ENCODE assay signal across 16 cellular contexts in genomic region chr1:5713101-5713820, GRCh38.
DNase-seq lines count a peak whose midpoint lies in the region; ATAC-seq and TF ChIP-seq lines count a peak whose summit lies in the region.
"Had no signal": no experiment of that assay in that cellular context is flagged by ENCODE, and none has a peak within 500 bp of the region (broad histone marks: within the 10 kb centered on the region; RNA-seq: fewer than 3 reads in every experiment).

No MANE protein-coding gene starts in this region.

- POLR2A ChIA-PET in activated CD8-positive, alpha-beta T cell treated with anti-CD3 and anti-CD28 coated beads for 36 hours (lab: Charles Lee), result no interaction called here

- H3K4me1 ChIP-seq in testis, result no peaks in the 10 kb centered on the region

- H3K4me1 Mint-ChIP-seq in activated CD8-positive, alpha-beta T cell treated with anti-CD3 and anti-CD28 coated beads for 36 hours (ENCODE audit: low read depth), result no peaks in the 10 kb centered on the region

- H3K36me3 Mint-ChIP-seq in activated CD8-positive, alpha-beta T cell treated with anti-CD3 and anti-CD28 coated beads for 36 hours (ENCODE audit: low read depth), result no peaks in the 10 kb centered on the region

- no peaks in the 10 kb centered on the region for H3K36me3 ChIP-seq in testis (ENCODE audit: low read depth, missing control alignments)

- TF ChIP-seq CTCF in activated CD8-positive, alpha-beta T cell treated with anti-CD3 and anti-CD28 coated beads for 36 hours (IDR thresholded peaks at IDR 0.05), result no peak
- no peak for TF ChIP-seq CTCF in testis (IDR thresholded peaks at IDR 0.05)

- no peaks in the 10 kb centered on the region for H3K27me3 ChIP-seq in testis

- TF ChIP-seq POLR2A in testis (IDR thresholded peaks at IDR 0.05), result no peak

- WGBS in testis, 2 donors, result 77 to 81% methylated on average over 32 of the region's 32 CpGs

- DNase-seq in cardiac septum (ENCODE audit: low spot score), result peak; percentile 5
- DNase-seq in Right ventricle myocardium inferior (ENCODE audit: missing footprints), result no peak
- no peak for DNase-seq in activated CD8-positive, alpha-beta T cell treated with anti-CD3 and anti-CD28 coated beads for 36 hours
- DNase-seq in mesenteric fat pad (ENCODE audit: low spot score), result peak; percentile 68
- DNase-seq in testis, result no peak
- no peak for DNase-seq in NCI-H226
- DNase-seq in central memory CD4-positive, alpha-beta T cell, result no peak
- DNase-seq: DMS79 treated with DMSO at 0.1 percent for 48 hours, H7, NCI-H1417, NCI-H187 treated with DMSO at 0.1 percent for 48 hours, NCI-H345, NCI-H524 treated with DMSO at 0.1 percent for 48 hours, SHP77 treated with DMSO at 0.1 percent for 48 hours had no signal

- H3K4me3 ChIP-seq in testis, result peak overlapping the region; percentile 6 to 18

- H3K27ac ChIP-seq in testis, result no peak overlapping the region
- H3K27ac ChIP-seq: KMS-11 had no signal

- CTCF ChIA-PET in activated CD8-positive, alpha-beta T cell treated with anti-CD3 and anti-CD28 coated beads for 36 hours (lab: Charles Lee), result no interaction called here

- H3K9me3 Mint-ChIP-seq in activated CD8-positive, alpha-beta T cell treated with anti-CD3 and anti-CD28 coated beads for 36 hours, result peaks cover 4% of the 10 kb centered on the region

- intact Hi-C loops in cardiac septum (cut with DNase I), result no loop called here
- intact Hi-C loops in Right ventricle myocardium inferior (cut with DNase I), result no loop called here
- intact Hi-C loops in activated CD8-positive, alpha-beta T cell treated with anti-CD3 and anti-CD28 coated beads for 36 hours (cut with micrococcal nuclease), result no loop called here
- intact Hi-C loops in testis (cut with DNase I; ENCODE audit: low total_unique reads), result no loop called here

- H3K27me3 Mint-ChIP-seq in activated CD8-positive, alpha-beta T cell treated with anti-CD3 and anti-CD28 coated beads for 36 hours, result no peaks in the 10 kb centered on the region

- no peak for ATAC-seq in Right ventricle myocardium inferior
- ATAC-seq in activated CD8-positive, alpha-beta T cell treated with anti-CD3 and anti-CD28 coated beads for 36 hours, result peak; percentile 42
- ATAC-seq in GM21723 (IDR thresholded peaks at IDR 0.05; ENCODE audit: unreplicated experiment), result no peak

- peak overlapping the region; percentile 82 for H3K27ac Mint-ChIP-seq in activated CD8-positive, alpha-beta T cell treated with anti-CD3 and anti-CD28 coated beads for 36 hours

- H3K9me3 ChIP-seq in testis, result no peaks in the 10 kb centered on the region

- peak overlapping the region; percentile 40 for H3K4me3 Mint-ChIP-seq in activated CD8-positive, alpha-beta T cell treated with anti-CD3 and anti-CD28 coated beads for 36 hours

Comparison
In these comparisons a context has a peak if more than half of its experiments do, and no peak if none do; other contexts are left out.
1. DNase-seq: peak in cardiac septum (single experiment) and mesenteric fat pad (single experiment); none in Right ventricle myocardium inferior (single experiment), activated CD8-positive, alpha-beta T cell treated with anti-CD3 and anti-CD28 coated beads for 36 hours (single experiment), testis (single experiment), NCI-H226 (single experiment) and central memory CD4-positive, alpha-beta T cell (single experiment).